1 cellular context compared by ENCODE assay signal in genomic region chr11:60906132-60906972, GRCh38.
A peak's percentile ranks its signal among the peaks of the same experiment; 100 is the strongest.
TF ChIP-seq lines count a peak whose summit lies in the region.

TSS of gene PRPF19 (minus strand) at chr11:60906585. CDS start at chr11:60906382, 203 bp downstream.

TF ChIP-seq in K562, 482 proteins besides CTCF, POLR2A, EP300 and RAD21 (continued from another document and continues in another):
- TF ChIP-seq CLOCK (CRISPR knock-in tag; IDR thresholded peaks at IDR 0.05; ENCODE audit: borderline replicate concordance) (no peak), ZNF511 (CRISPR knock-in tag; IDR thresholded peaks at IDR 0.05) (peak; percentile 90), ZBTB8A (IDR thresholded peaks at IDR 0.05; ENCODE audit: partially characterized antibody) (no peak), ZFP1 (CRISPR knock-in tag; IDR thresholded peaks at IDR 0.05) (no peak), RBM17 (IDR thresholded peaks at IDR 0.05; ENCODE audit: borderline replicate concordance, low read depth, low read length) (no peak), MIER1 (IDR thresholded peaks at IDR 0.05; ENCODE audit: low read depth) (no peak), DNMT1 (IDR thresholded peaks at IDR 0.05) (no peak), FUS (optimal IDR thresholded peaks at IDR 0.05; ENCODE audit: low read depth, low read length) (peak; percentile 38), MYC (IDR thresholded peaks at IDR 0.05; ENCODE audit: low read depth, low read length) (peak; percentile 96), MYC (CRISPR knock-in tag; IDR thresholded peaks at IDR 0.05; ENCODE audit: borderline replicate concordance, low read depth) (peak; percentile 40; the same call in 1 of the 2 replicates), KLF13 (tag; IDR thresholded peaks at IDR 0.05; ENCODE audit: borderline replicate concordance, low read depth) (0 out of 2 replicates have a peak, but pooled peaks have one; percentile 46), SP2 (IDR thresholded peaks at IDR 0.05; ENCODE audit: extremely low read depth, low read depth, low read length, poor library complexity, severe bottlenecking) (no peak), CAMTA2 (CRISPR knock-in tag; conservative IDR thresholded peaks at IDR 0.05) (no peak), ELF1 (tag; IDR thresholded peaks at IDR 0.05) (peak; percentile 66; the same call in 1 of the 2 replicates), STAT5B (CRISPR knock-in tag; IDR thresholded peaks at IDR 0.05) (no peak), ETV6 (IDR thresholded peaks at IDR 0.05; ENCODE audit: borderline replicate concordance in 1 of 2, low read depth in 2 of 2, low read length in 1 of 2) (no peak), ETV6 (CRISPR knock-in tag; IDR thresholded peaks at IDR 0.05; ENCODE audit: borderline replicate concordance) (peak; percentile 90; the same call in 1 of the 2 replicates), SOX6 (IDR thresholded peaks at IDR 0.05) (0 out of 2 replicates have a peak, but pooled peaks have one; percentile 10), HMGXB4 (CRISPR knock-in tag; IDR thresholded peaks at IDR 0.05) (peak; percentile 74), HOXB6 (CRISPR knock-in tag; IDR thresholded peaks at IDR 0.05; ENCODE audit: borderline replicate concordance) (no peak), ARID3A (IDR thresholded peaks at IDR 0.05; ENCODE audit: borderline replicate concordance, low read depth, low read length) (no peak), SMAD1 (IDR thresholded peaks at IDR 0.05; ENCODE audit: low read depth, low read length, partially characterized antibody) (peak; percentile 68), CEBPZ (IDR thresholded peaks at IDR 0.05; ENCODE audit: borderline replicate concordance, low read depth, low read length) (no peak), CBX1 (IDR thresholded peaks at IDR 0.05; ENCODE audit: low read depth) (no peak), ZNF217 (CRISPR knock-in tag; IDR thresholded peaks at IDR 0.05) (no peak), MEF2A (IDR thresholded peaks at IDR 0.05; ENCODE audit: control insufficient read depth, low read depth, low read length) (0 out of 2 replicates have a peak, but pooled peaks have one; percentile 10), FOS (IDR thresholded peaks at IDR 0.05; ENCODE audit: extremely low read depth, insufficient read length) (no peak), TCF7L2 (IDR thresholded peaks at IDR 0.05; ENCODE audit: low read depth, low read length) (no peak), RNF2 (IDR thresholded peaks at IDR 0.05) (peak; percentile 19; the same call in 1 of the 2 replicates), SAFB (IDR thresholded peaks at IDR 0.05; ENCODE audit: borderline replicate concordance, low read depth, low read length) (no peak), POLR2AphosphoS2 (IDR thresholded peaks at IDR 0.05; ENCODE audit: low read length) (no peak), HDAC6 (IDR thresholded peaks at IDR 0.05; ENCODE audit: low read depth, low read length) (no peak), ZEB2 (IDR thresholded peaks at IDR 0.05) (no peak), JUNB (CRISPR knock-in tag; conservative IDR thresholded peaks at IDR 0.05) (no peak), SREBF2 (CRISPR knock-in tag; IDR thresholded peaks at IDR 0.05) (no peak)
- TF ChIP-seq, protein P1, sequence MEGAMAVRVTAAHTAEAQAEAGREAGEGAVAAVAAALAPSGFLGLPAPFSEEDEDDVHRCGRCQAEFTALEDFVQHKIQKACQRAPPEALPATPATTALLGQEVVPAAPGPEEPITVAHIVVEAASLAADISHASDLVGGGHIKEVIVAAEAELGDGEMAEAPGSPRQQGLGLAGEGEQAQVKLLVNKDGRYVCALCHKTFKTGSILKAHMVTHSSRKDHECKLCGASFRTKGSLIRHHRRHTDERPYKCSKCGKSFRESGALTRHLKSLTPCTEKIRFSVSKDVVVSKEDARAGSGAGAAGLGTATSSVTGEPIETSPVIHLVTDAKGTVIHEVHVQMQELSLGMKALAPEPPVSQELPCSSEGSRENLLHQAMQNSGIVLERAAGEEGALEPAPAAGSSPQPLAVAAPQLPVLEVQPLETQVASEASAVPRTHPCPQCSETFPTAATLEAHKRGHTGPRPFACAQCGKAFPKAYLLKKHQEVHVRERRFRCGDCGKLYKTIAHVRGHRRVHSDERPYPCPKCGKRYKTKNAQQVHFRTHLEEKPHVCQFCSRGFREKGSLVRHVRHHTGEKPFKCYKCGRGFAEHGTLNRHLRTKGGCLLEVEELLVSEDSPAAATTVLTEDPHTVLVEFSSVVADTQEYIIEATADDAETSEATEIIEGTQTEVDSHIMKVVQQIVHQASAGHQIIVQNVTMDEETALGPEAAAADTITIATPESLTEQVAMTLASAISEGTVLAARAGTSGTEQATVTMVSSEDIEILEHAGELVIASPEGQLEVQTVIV (CRISPR knock-in tag; IDR thresholded peaks at IDR 0.05; ENCODE audit: borderline replicate concordance) = no peak
- TF ChIP-seq, protein P2, sequence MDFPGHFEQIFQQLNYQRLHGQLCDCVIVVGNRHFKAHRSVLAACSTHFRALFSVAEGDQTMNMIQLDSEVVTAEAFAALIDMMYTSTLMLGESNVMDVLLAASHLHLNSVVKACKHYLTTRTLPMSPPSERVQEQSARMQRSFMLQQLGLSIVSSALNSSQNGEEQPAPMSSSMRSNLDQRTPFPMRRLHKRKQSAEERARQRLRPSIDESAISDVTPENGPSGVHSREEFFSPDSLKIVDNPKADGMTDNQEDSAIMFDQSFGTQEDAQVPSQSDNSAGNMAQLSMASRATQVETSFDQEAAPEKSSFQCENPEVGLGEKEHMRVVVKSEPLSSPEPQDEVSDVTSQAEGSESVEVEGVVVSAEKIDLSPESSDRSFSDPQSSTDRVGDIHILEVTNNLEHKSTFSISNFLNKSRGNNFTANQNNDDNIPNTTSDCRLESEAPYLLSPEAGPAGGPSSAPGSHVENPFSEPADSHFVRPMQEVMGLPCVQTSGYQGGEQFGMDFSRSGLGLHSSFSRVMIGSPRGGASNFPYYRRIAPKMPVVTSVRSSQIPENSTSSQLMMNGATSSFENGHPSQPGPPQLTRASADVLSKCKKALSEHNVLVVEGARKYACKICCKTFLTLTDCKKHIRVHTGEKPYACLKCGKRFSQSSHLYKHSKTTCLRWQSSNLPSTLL (IDR thresholded peaks at IDR 0.05) = no peak
- TF ChIP-seq, protein P3, sequence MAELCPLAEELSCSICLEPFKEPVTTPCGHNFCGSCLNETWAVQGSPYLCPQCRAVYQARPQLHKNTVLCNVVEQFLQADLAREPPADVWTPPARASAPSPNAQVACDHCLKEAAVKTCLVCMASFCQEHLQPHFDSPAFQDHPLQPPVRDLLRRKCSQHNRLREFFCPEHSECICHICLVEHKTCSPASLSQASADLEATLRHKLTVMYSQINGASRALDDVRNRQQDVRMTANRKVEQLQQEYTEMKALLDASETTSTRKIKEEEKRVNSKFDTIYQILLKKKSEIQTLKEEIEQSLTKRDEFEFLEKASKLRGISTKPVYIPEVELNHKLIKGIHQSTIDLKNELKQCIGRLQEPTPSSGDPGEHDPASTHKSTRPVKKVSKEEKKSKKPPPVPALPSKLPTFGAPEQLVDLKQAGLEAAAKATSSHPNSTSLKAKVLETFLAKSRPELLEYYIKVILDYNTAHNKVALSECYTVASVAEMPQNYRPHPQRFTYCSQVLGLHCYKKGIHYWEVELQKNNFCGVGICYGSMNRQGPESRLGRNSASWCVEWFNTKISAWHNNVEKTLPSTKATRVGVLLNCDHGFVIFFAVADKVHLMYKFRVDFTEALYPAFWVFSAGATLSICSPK (IDR thresholded peaks at IDR 0.05; ENCODE audit: borderline replicate concordance) = no peak
- TF ChIP-seq, protein P4, sequence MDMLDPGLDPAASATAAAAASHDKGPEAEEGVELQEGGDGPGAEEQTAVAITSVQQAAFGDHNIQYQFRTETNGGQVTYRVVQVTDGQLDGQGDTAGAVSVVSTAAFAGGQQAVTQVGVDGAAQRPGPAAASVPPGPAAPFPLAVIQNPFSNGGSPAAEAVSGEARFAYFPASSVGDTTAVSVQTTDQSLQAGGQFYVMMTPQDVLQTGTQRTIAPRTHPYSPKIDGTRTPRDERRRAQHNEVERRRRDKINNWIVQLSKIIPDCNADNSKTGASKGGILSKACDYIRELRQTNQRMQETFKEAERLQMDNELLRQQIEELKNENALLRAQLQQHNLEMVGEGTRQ (CRISPR knock-in tag; IDR thresholded peaks at IDR 0.05) = peak; percentile 58
